8 cellular contexts compared by ENCODE assay signal in genomic region chr14:77032854-77033621, GRCh38. TPM values are rescaled to one million over a fixed set of nuclear protein-coding genes. Genes with fewer than 3 reads are reported as not detected.
A peak's percentile ranks its signal among the peaks of the same experiment; 100 is the strongest.
DNase-seq lines count a peak whose midpoint lies in the region; ATAC-seq, FAIRE-seq and TF ChIP-seq lines count a peak whose summit lies in the region.

No MANE protein-coding gene starts in this region.

- H3K79me2 ChIP-seq in HepG2 (ENCODE audit: insufficient read depth, low read length) = peaks cover 3% of the 10 kb centered on the region

- CTCF ChIA-PET in HepG2 (lab: Yijun Ruan, JAX; ENCODE audit: low intra/inter-chr PET ratio, low total read pairs) = no interaction called here

- TF ChIP-seq CTCF in HepG2 (CRISPR knock-in tag; IDR thresholded peaks at IDR 0.05) = 0 out of 2 replicates have a peak, but pooled peaks have one; percentile 5

- in situ Hi-C loops in HepG2 (cut with HindIII; ENCODE audit: extremely low pct_ligation_motif_present, low pct_unique_long_range_greater_than_20kb) = no loop called here

- H3K4me3 Mint-ChIP-seq in activated CD4-positive, alpha-beta T cell treated with anti-CD3 and anti-CD28 coated beads, Interleukin-2, amount 10 ng/mL, durations not matched to agents 24 days and 14 days = peak overlapping the region; percentile 89

- no peak overlapping the region for H2AFZ ChIP-seq in HepG2 (ENCODE audit: low read length)

- no peaks in the 10 kb centered on the region for H3K9me3 ChIP-seq in HepG2 (ENCODE audit: low read length)

- POLR2A ChIA-PET in HepG2 (lab: Yijun Ruan, JAX) = interaction anchor here (0.7 to 1.5 kb wide), 8 partner anchors 9 to 80 kb away, joined by 3 to 9 read pairs (median 4); no protein-coding TSS in a partner anchor

- H3K4me3 ChIP-seq in HepG2 (replicated peaks in 1 of 3; ENCODE audit: insufficient read depth in 1 of 3, low read depth in 2 of 3, low read length in 3 of 3) = peak overlapping the region; percentile 54 to 75 (median 55)

- H3K27ac Mint-ChIP-seq in activated CD4-positive, alpha-beta T cell treated with anti-CD3 and anti-CD28 coated beads, Interleukin-2, amount 10 ng/mL, durations not matched to agents 24 days and 14 days = peak overlapping the region; percentile 99

- no peak for FAIRE-seq in HepG2 (lab: Jason Lieb, UNC)

- H3K4me1 ChIP-seq in HepG2 (ENCODE audit: insufficient read depth, low read length) = peaks cover 87% of the 10 kb centered on the region

- BruUV-seq in HepG2 (replicated peaks; lab: Mats Ljungman, UMichigan) = no TSS peak

- no peaks in the 10 kb centered on the region for H3K27me3 ChIP-seq in HepG2 (ENCODE audit: control insufficient read depth in 1 of 2, insufficient read depth in 2 of 2, low read length in 2 of 2)

- no peak for TF ChIP-seq RAD21 in HepG2 (CRISPR knock-in tag; IDR thresholded peaks at IDR 0.05)

- H3K36me3 Mint-ChIP-seq in activated CD4-positive, alpha-beta T cell treated with anti-CD3 and anti-CD28 coated beads, Interleukin-2, amount 10 ng/mL, durations not matched to agents 24 days and 14 days (ENCODE audit: low read depth) = peaks cover 7% of the 10 kb centered on the region

- no peaks in the 10 kb centered on the region for H3K27me3 Mint-ChIP-seq in activated CD4-positive, alpha-beta T cell treated with anti-CD3 and anti-CD28 coated beads, Interleukin-2, amount 10 ng/mL, durations not matched to agents 24 days and 14 days

- intact Hi-C loops in activated CD4-positive, alpha-beta T cell treated with anti-CD3 and anti-CD28 coated beads, Interleukin-2, amount 10 ng/mL, durations not matched to agents 24 days and 14 days (cut with micrococcal nuclease) = loop anchor here (1.0 to 5.0 kb wide), 2 partner anchors 77 to 674 kb away; partner anchors contain the start of genes ALKBH1 and SLIRP
- intact Hi-C loops in HepG2 (cut with micrococcal nuclease; ENCODE audit: unreplicated experiment) = no loop called here

- H4K20me1 ChIP-seq in HepG2 (ENCODE audit: insufficient read depth, low read length) = no peaks in the 10 kb centered on the region

- no peaks in the 10 kb centered on the region for H3K9me3 Mint-ChIP-seq in activated CD4-positive, alpha-beta T cell treated with anti-CD3 and anti-CD28 coated beads, Interleukin-2, amount 10 ng/mL, durations not matched to agents 24 days and 14 days

- ATAC-seq in HG03439 (IDR thresholded peaks at IDR 0.05; ENCODE audit: unreplicated experiment) (peak; percentile 14), HepG2 (peak; percentile 73), HG03442 (IDR thresholded peaks at IDR 0.05; ENCODE audit: unreplicated experiment) (no peak)

- peaks cover 68% of the 10 kb centered on the region for H3K4me1 Mint-ChIP-seq in activated CD4-positive, alpha-beta T cell treated with anti-CD3 and anti-CD28 coated beads, Interleukin-2, amount 10 ng/mL, durations not matched to agents 24 days and 14 days

- no peaks in the 10 kb centered on the region for H3K36me3 ChIP-seq in HepG2 (replicated peaks in 1 of 2; ENCODE audit: control insufficient read depth in 1 of 2, insufficient read depth in 2 of 2, low read length in 2 of 2)

- WGBS in HepG2 (ENCODE audit: low lambda C conversion rate) = 3% methylated on average over 22 of the region's 50 CpGs

- DNase-seq in ELR (ENCODE audit: low read depth) = peak; percentile 95
- DNase-seq in NCI-H524 treated with DMSO at 0.1 percent for 48 hours (lab: John Stamatoyannopoulos, UW) = peak; percentile 97
- peak; percentile 91 for DNase-seq in activated CD4-positive, alpha-beta T cell treated with anti-CD3 and anti-CD28 coated beads, Interleukin-2, amount 10 ng/mL, durations not matched to agents 24 days and 14 days
- peak; percentile 99 for DNase-seq in dedifferentiated amniotic fluid mesenchymal stem cell (ENCODE audit: extremely low spot score)
- DNase-seq in HepG2 (ENCODE audit: low spot score) = peak; percentile 86
- peak; percentile 73 for DNase-seq in stimulated activated CD4-positive, alpha-beta T cell treated with anti-CD3 and anti-CD28 coated beads, Interleukin-4, amount 100 ng/mL, for 1 hour

- peak overlapping the region; percentile 92 for H3K4me2 ChIP-seq in HepG2 (ENCODE audit: low read depth, low read length)

- TF ChIP-seq POLR2A in HepG2 (IDR thresholded peaks at IDR 0.05; ENCODE audit: insufficient read depth in 1 of 2, low read depth in 2 of 2, low read length in 2 of 2) = peak; percentile 47 to 53; a peak in 2 of 4 replicates

- H3K9ac ChIP-seq in HepG2 (ENCODE audit: insufficient read depth, low read depth, low read length) = peak overlapping the region; percentile 61

- TF ChIP-seq EP300 in HepG2 (IDR thresholded peaks at IDR 0.05; ENCODE audit: low read depth in 2 of 2, low read length in 2 of 2) (peak in 1 of 2 experiments; percentile 43; a peak in 1 of 4 replicates), HepG2 (CRISPR knock-in tag; IDR thresholded peaks at IDR 0.05; ENCODE audit: borderline replicate concordance) (no peak)

- peak overlapping the region; percentile 64 for H3K27ac ChIP-seq in HepG2 (ENCODE audit: extremely low read length, insufficient read depth, low read length)

TF ChIP-seq in HepG2, 621 proteins besides CTCF, POLR2A, EP300 and RAD21 (continues in another document):
- TF ChIP-seq ZMYM2 (CRISPR knock-in tag; IDR thresholded peaks at IDR 0.05) (no peak), SNRNP70 (IDR thresholded peaks at IDR 0.05; ENCODE audit: low read depth, low read length) (no peak), ZNF883 (CRISPR knock-in tag; IDR thresholded peaks at IDR 0.05; ENCODE audit: not compliant biosample characterization) (no peak), RCOR2 (CRISPR knock-in tag; IDR thresholded peaks at IDR 0.05) (no peak), TCF12 (IDR thresholded peaks at IDR 0.05) (no peak), TCF12 (CRISPR knock-in tag; IDR thresholded peaks at IDR 0.05) (no peak), NBN (conservative IDR thresholded peaks at IDR 0.05) (no peak), ZNF567 (CRISPR knock-in tag; IDR thresholded peaks at IDR 0.05; ENCODE audit: borderline replicate concordance) (no peak), ZNF329 (CRISPR knock-in tag; IDR thresholded peaks at IDR 0.05; ENCODE audit: low read depth) (no peak), CHCHD3 (CRISPR knock-in tag; IDR thresholded peaks at IDR 0.05) (no peak), MAFG (CRISPR knock-in tag; IDR thresholded peaks at IDR 0.05) (no peak), PPARG (CRISPR knock-in tag; conservative IDR thresholded peaks at IDR 0.05) (no peak), NFKBIZ (CRISPR knock-in tag; IDR thresholded peaks at IDR 0.05) (no peak), TBX3 (IDR thresholded peaks at IDR 0.05; ENCODE audit: borderline replicate concordance) (no peak), ELK4 (CRISPR knock-in tag; IDR thresholded peaks at IDR 0.05; ENCODE audit: borderline replicate concordance) (no peak), HOMEZ (CRISPR knock-in tag; IDR thresholded peaks at IDR 0.05; ENCODE audit: low read depth) (no peak), THYN1 (CRISPR knock-in tag; IDR thresholded peaks at IDR 0.05; ENCODE audit: borderline replicate concordance, low read depth) (no peak), NFE2L2 (IDR thresholded peaks at IDR 0.05; ENCODE audit: low read length) (no peak)

RNA-seq across cellular contexts. Expression of gene IRF2BPL, which starts 4.5 kb away (rescaled TPM):
- 32.8 and 34.8 TPM in 2 replicates for total RNA-seq in activated CD4-positive, alpha-beta T cell treated with anti-CD3 and anti-CD28 coated beads, Interleukin-2, amount 10 ng/mL, durations not matched to agents 24 days and 14 days
- 6.2 and 8.4 TPM in 2 replicates for total RNA-seq in HepG2 (2016; rRNA removed; fragmentation: Illumina TruSeq; extraction: Trizol)
- total RNA-seq in HepG2 (2016; cell fraction: cytosol; rRNA removed; fragmentation: Illumina TruSeq; extraction: Trizol; ENCODE audit: low read depth) = 0.88 and 1.1 TPM in 2 replicates
- 6.2 and 7.9 TPM in 2 replicates for total RNA-seq in HepG2 (2016; cell fraction: insoluble cytoplasmic fraction; rRNA removed; fragmentation: Illumina TruSeq; extraction: Trizol)
- 3.5 and 4.3 TPM in 2 replicates for total RNA-seq in HepG2 (2016; cell fraction: membrane; rRNA removed; fragmentation: Illumina TruSeq; extraction: Trizol)
- total RNA-seq in HepG2 (2016; cell fraction: nucleus; rRNA removed; fragmentation: Illumina TruSeq; extraction: Trizol) = 5.8 and 6.6 TPM in 2 replicates
- polyA plus RNA-seq in HepG2 (2011; rRNA removed) = 6.6 and 7.8 TPM in 2 replicates
- 6.1 and 8.5 TPM in 2 replicates for polyA plus RNA-seq in HepG2 (2011; cell fraction: cytosol; rRNA removed)
- 9.9 and 12.0 TPM in 2 replicates for polyA plus RNA-seq in HepG2 (2011; cell fraction: nucleus; rRNA removed)
- 13.5 and 21.1 TPM in 2 replicates for polyA plus RNA-seq in HepG2 (2012)
- polyA plus RNA-seq in HepG2 (2016; cell fraction: cytosol; fragmentation: Illumina TruSeq; extraction: Trizol; ENCODE audit: low read depth) = 0.57 and 0.58 TPM in 2 replicates
- 8.8 and 10.6 TPM in 2 replicates for polyA plus RNA-seq in HepG2 (2016; cell fraction: insoluble cytoplasmic fraction; fragmentation: Illumina TruSeq; extraction: Trizol; ENCODE audit: low read depth)
- polyA plus RNA-seq in HepG2 (2016; cell fraction: membrane; fragmentation: Illumina TruSeq; extraction: Trizol; ENCODE audit: low read depth) = 2.4 and 2.6 TPM in 2 replicates
- 9.6 and 10.7 TPM in 2 replicates for polyA plus RNA-seq in HepG2 (2016; cell fraction: nucleus; fragmentation: Illumina TruSeq; extraction: Trizol; ENCODE audit: insufficient read depth, low read depth)
- 5.2 and 20.2 TPM in 2 replicates for polyA minus RNA-seq in HepG2 (2011; rRNA and poly(A)+ RNA removed; ENCODE audit: low replicate concordance)
- 14.8 and 18.3 TPM in 2 replicates for polyA minus RNA-seq in HepG2 (2011; cell fraction: cytosol; rRNA and poly(A)+ RNA removed)
- 5.8 and 8.6 TPM in 2 replicates for polyA minus RNA-seq in HepG2 (2011; cell fraction: nucleus; rRNA and poly(A)+ RNA removed)
